In genomic region chr1:10671090-10671489, GRCh38 we compare ENCODE assay signal across 1 cellular context.
TF ChIP-seq lines count a peak whose summit lies in the region.

No MANE protein-coding gene starts in this region.

TF ChIP-seq in HepG2, 621 proteins besides CTCF, POLR2A, EP300 and RAD21 (continued from another document):
- TF ChIP-seq ZBTB33 (CRISPR knock-in tag; IDR thresholded peaks at IDR 0.05), result peak; percentile 41; the same call in 1 of the 2 replicates
TF ChIP-seq in HepG2: peak in this region for 1.
